Comparison of ENCODE assay signal across 29 cellular contexts in the genomic region with DNA sequence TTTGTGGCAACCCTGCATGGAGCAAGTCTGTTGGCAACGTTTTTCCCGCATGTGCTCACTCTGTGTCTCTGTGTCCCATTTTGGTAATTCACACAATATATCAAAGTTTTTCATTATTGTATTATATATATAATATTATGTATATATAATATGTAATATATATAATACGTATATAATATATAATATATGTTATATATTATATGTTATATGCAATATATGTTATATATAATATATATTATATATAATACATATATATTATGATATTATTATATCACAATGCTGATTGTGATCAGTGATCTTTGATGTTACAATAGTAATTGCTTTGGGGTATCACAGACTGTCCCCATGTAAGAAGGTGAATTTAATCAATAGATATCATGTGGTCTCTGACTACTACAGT.
"Had no signal": no experiment of that assay in that cellular context is flagged by ENCODE, and none has a peak within 500 bp of the region (broad histone marks: within the 10 kb centered on the region; RNA-seq: fewer than 3 reads in every experiment).

No MANE protein-coding gene starts in this region.

- DNase-seq: activated CD4-positive, alpha-beta T cell treated with anti-CD3 and anti-CD28 coated beads, Interleukin-2, amount 10 ng/mL, durations not matched to agents 24 days and 14 days; activated CD4-positive, alpha-beta T cell treated with anti-CD3 and anti-CD28 coated beads, Interleukin-2, amount 50 U/mL, for 4 hours; activated CD8-positive, alpha-beta T cell treated with anti-CD3 and anti-CD28 coated beads for 36 hours; activated effector memory CD4-positive, alpha-beta T cell treated with anti-CD3 and anti-CD28 coated beads, Interleukin-2, amount 50 U/mL, for 16 hours; activated naive CD4-positive, alpha-beta T cell; activated naive CD4-positive, alpha-beta T cell treated with anti-CD3 and anti-CD28 coated beads, Interleukin-2, amount 50 U/mL, for 16 hours; activated naive CD8-positive, alpha-beta T cell treated with anti-CD3 and anti-CD28 coated beads for 36 hours; activated T-cell treated with anti-CD3 and anti-CD28 coated beads, Interleukin-2, amount 50 U/mL, for 1 hour; activated T-cell treated with anti-CD3 and anti-CD28 coated beads, Interleukin-2, amount 50 U/mL, for 72 hours; amniotic stem cell; aorta; brain microvascular endothelial cell; central memory CD4-positive, alpha-beta T cell; NCI-H1048; NCI-H1105 treated with DMSO at 0.1 percent for 48 hours; NCI-H1436; NCI-H1694; NCI-H1930; NCI-H510A; NCI-H526; NCI-H748 treated with DMSO at 0.1 percent for 48 hours; PC-9; Right ventricle myocardium superior; SW 1271; T-helper 1 cell; T-helper 2 cell; T-helper 9 cell; WERI-Rb-1 had no signal

- H3K27me3 Mint-ChIP-seq: activated CD4-positive, alpha-beta T cell treated with anti-CD3 and anti-CD28 coated beads, Interleukin-2, amount 10 ng/mL, durations not matched to agents 24 days and 14 days; activated CD8-positive, alpha-beta T cell treated with anti-CD3 and anti-CD28 coated beads for 36 hours; activated naive CD8-positive, alpha-beta T cell treated with anti-CD3 and anti-CD28 coated beads for 36 hours; activated T-helper 17 cell treated with anti-CD3 and anti-CD28 coated beads, Interleukin-2, amount 50 U/mL, for 72 hours had no signal

- H3K36me3 ChIP-seq: brain microvascular endothelial cell, WERI-Rb-1 had no signal

- H3K27ac ChIP-seq: brain microvascular endothelial cell, PC-9, WERI-Rb-1 had no signal

- ATAC-seq: activated CD8-positive, alpha-beta T cell treated with anti-CD3 and anti-CD28 coated beads for 36 hours; activated T-cell treated with anti-CD3 and anti-CD28 coated beads, Interleukin-2, amount 50 U/mL, for 72 hours; activated T-helper 17 cell treated with anti-CD3 and anti-CD28 coated beads, Interleukin-2, amount 50 U/mL, for 72 hours had no signal

- H3K4me3 ChIP-seq: PC-9 had no signal

- H3K27ac Mint-ChIP-seq: activated CD4-positive, alpha-beta T cell treated with anti-CD3 and anti-CD28 coated beads, Interleukin-2, amount 10 ng/mL, durations not matched to agents 24 days and 14 days; activated CD8-positive, alpha-beta T cell treated with anti-CD3 and anti-CD28 coated beads for 36 hours; activated naive CD8-positive, alpha-beta T cell treated with anti-CD3 and anti-CD28 coated beads for 36 hours; activated T-cell treated with anti-CD3 and anti-CD28 coated beads, Interleukin-2, amount 50 U/mL, for 72 hours; activated T-helper 17 cell treated with anti-CD3 and anti-CD28 coated beads, Interleukin-2, amount 50 U/mL, for 72 hours had no signal

- H3K4me3 Mint-ChIP-seq: activated CD4-positive, alpha-beta T cell treated with anti-CD3 and anti-CD28 coated beads, Interleukin-2, amount 10 ng/mL, durations not matched to agents 24 days and 14 days; activated CD8-positive, alpha-beta T cell treated with anti-CD3 and anti-CD28 coated beads for 36 hours; activated naive CD8-positive, alpha-beta T cell treated with anti-CD3 and anti-CD28 coated beads for 36 hours; activated T-cell treated with anti-CD3 and anti-CD28 coated beads, Interleukin-2, amount 50 U/mL, for 72 hours; activated T-helper 17 cell treated with anti-CD3 and anti-CD28 coated beads, Interleukin-2, amount 50 U/mL, for 72 hours had no signal

- H3K27me3 ChIP-seq: brain microvascular endothelial cell had no signal

- H3K4me2 ChIP-seq: PC-9 had no signal

- H2AFZ ChIP-seq: PC-9 had no signal

- H3K4me1 Mint-ChIP-seq: activated CD4-positive, alpha-beta T cell treated with anti-CD3 and anti-CD28 coated beads, Interleukin-2, amount 10 ng/mL, durations not matched to agents 24 days and 14 days; activated naive CD8-positive, alpha-beta T cell treated with anti-CD3 and anti-CD28 coated beads for 36 hours; activated T-helper 17 cell treated with anti-CD3 and anti-CD28 coated beads, Interleukin-2, amount 50 U/mL, for 72 hours had no signal
